24 cellular contexts compared by ENCODE assay signal in genomic region chr7:55163733-55164132, GRCh38.
"Had no signal": no experiment of that assay in that cellular context is flagged by ENCODE, and none has a peak within 500 bp of the region (broad histone marks: within the 10 kb centered on the region; RNA-seq: fewer than 3 reads in every experiment).

No MANE protein-coding gene starts in this region.

- H3K9me3 ChIP-seq: SJCRH30 had no signal

- ATAC-seq: Panc1, SK-N-SH treated with all-trans-retinoic acid at 6 μM for 48 hours had no signal

- H3K4me1 ChIP-seq: SJCRH30 had no signal

- DNase-seq: Karpas-422, KBM-7, MM.1S, MV-4-11, NCI-H1092, NCI-H1417 treated with DMSO at 0.1 percent for 48 hours, NCI-H1436 treated with DMSO at 0.1 percent for 48 hours, NCI-H1694 treated with DMSO at 0.1 percent for 48 hours, NCI-H187 treated with DMSO at 0.1 percent for 48 hours, NCI-H2171 treated with DMSO at 0.1 percent for 48 hours, NCI-H2227 treated with DMSO at 0.1 percent for 48 hours, NCI-H345, NCI-H446, NCI-H510A treated with DMSO at 0.1 percent for 48 hours, NCI-H524 treated with DMSO at 0.1 percent for 48 hours, NCI-H526 treated with DMSO at 0.1 percent for 48 hours, PC-9, SHP77, SIG-M5, SJCRH30 had no signal

- H3K27ac ChIP-seq: KMS-11, PC-9, SJCRH30, SK-N-MC had no signal

- H3K4me3 ChIP-seq: PC-9, SJCRH30, SK-N-MC had no signal

- H3K27me3 ChIP-seq: SJCRH30 had no signal
